Comparison of ENCODE assay signal across 8 cellular contexts in the genomic region with DNA sequence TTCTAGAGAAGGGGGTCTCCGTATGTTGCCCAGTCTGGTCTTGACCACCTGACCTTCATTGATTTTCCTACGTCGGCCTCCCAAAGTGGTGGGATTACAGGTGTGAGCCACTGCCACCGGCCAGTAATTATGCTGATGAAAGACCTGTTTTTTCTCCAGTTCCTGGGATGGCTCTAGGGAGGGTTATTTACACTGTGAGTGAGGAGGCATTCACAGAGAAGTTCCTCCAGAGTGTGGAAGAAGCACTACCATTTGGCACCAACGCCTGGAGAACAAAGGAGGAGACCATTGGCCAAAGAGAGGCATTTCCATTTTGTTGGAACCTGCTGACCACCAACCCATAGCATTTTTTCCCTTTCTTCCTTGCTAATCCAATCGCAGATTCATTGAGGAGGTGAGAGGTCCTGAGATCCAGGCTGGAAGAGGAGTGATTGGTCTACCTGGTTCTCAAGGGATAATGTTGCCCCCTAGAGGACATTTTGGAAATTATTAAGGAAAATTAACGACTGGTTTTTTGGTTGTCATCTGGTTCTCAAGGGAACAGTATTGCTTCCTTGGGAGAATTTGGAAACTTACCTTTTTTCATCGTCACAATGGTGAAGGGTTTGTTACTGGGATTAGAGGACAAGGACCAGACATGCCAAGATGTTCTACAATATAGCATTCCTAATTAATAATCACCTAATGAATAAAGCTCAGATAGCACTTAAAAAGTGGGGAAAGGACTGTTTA. TPM values are rescaled to one million over a fixed set of nuclear protein-coding genes. Genes with fewer than 3 reads are reported as not detected.
DNase-seq lines count a peak whose midpoint lies in the region; ATAC-seq, FAIRE-seq and TF ChIP-seq lines count a peak whose summit lies in the region.

No MANE protein-coding gene starts in this region.

- H3K9me3 Mint-ChIP-seq in activated CD4-positive, alpha-beta memory T cell treated with anti-CD3 and anti-CD28 coated beads, Interleukin-2, amount 10 ng/mL, durations not matched to agents 7 days and 5 days = no peaks in the 10 kb centered on the region

- CTCF ChIA-PET in activated CD4-positive, alpha-beta memory T cell treated with anti-CD3 and anti-CD28 coated beads, Interleukin-2, amount 10 ng/mL, durations not matched to agents 7 days and 5 days (lab: Charles Lee) = interaction anchor here (0.6 to 5.3 kb wide), 20 partner anchors 9 to 262 kb away, joined by 3 to 41 read pairs (median 5); a partner anchor contains a TSS

- no peak overlapping the region for H3K4me3 Mint-ChIP-seq in activated CD4-positive, alpha-beta memory T cell treated with anti-CD3 and anti-CD28 coated beads, Interleukin-2, amount 10 ng/mL, durations not matched to agents 7 days and 5 days

- H3K27me3 ChIP-seq in cardiac muscle cell = no peaks in the 10 kb centered on the region

- ATAC-seq in GM21367 (IDR thresholded peaks at IDR 0.05; ENCODE audit: unreplicated experiment) (no peak), HG03135 (IDR thresholded peaks at IDR 0.05; ENCODE audit: unreplicated experiment) (no peak)

- no peak overlapping the region for H3K27ac Mint-ChIP-seq in activated CD4-positive, alpha-beta memory T cell treated with anti-CD3 and anti-CD28 coated beads, Interleukin-2, amount 10 ng/mL, durations not matched to agents 7 days and 5 days

- POLR2A ChIA-PET in activated CD4-positive, alpha-beta memory T cell treated with anti-CD3 and anti-CD28 coated beads, Interleukin-2, amount 10 ng/mL, durations not matched to agents 7 days and 5 days (lab: Charles Lee) = interaction anchor here (0.6 to 1.6 kb wide), 9 partner anchors 8 to 708 kb away, joined by 3 to 11 read pairs (median 3); a partner anchor contains a TSS

- peak; percentile 60 for TF ChIP-seq CTCF in cardiac muscle cell (IDR thresholded peaks at IDR 0.05; ENCODE audit: low read depth, low read length)

- no peaks in the 10 kb centered on the region for H3K36me3 Mint-ChIP-seq in activated CD4-positive, alpha-beta memory T cell treated with anti-CD3 and anti-CD28 coated beads, Interleukin-2, amount 10 ng/mL, durations not matched to agents 7 days and 5 days (ENCODE audit: low read depth)

- FAIRE-seq in H54 (lab: Jason Lieb, UNC) = peak; percentile 43

- H3K27ac ChIP-seq in cardiac muscle cell = no peak overlapping the region

- H3K9me3 ChIP-seq in cardiac muscle cell (ENCODE audit: low read depth) = no peaks in the 10 kb centered on the region

- no peaks in the 10 kb centered on the region for H3K4me1 ChIP-seq in cardiac muscle cell (ENCODE audit: low read depth)

- no peak for TF ChIP-seq POLR2A in H54 (IDR thresholded peaks at IDR 0.05; ENCODE audit: low read depth, low read length)

- H3K4me3 ChIP-seq in cardiac muscle cell = no peak overlapping the region

- H3K27me3 Mint-ChIP-seq in activated CD4-positive, alpha-beta memory T cell treated with anti-CD3 and anti-CD28 coated beads, Interleukin-2, amount 10 ng/mL, durations not matched to agents 7 days and 5 days = peaks cover 2% of the 10 kb centered on the region

- peaks cover 7% of the 10 kb centered on the region for H3K4me1 Mint-ChIP-seq in activated CD4-positive, alpha-beta memory T cell treated with anti-CD3 and anti-CD28 coated beads, Interleukin-2, amount 10 ng/mL, durations not matched to agents 7 days and 5 days

- peak; percentile 88 for DNase-seq in CD1c-positive myeloid dendritic cell (ENCODE audit: extremely low spot score)
- DNase-seq in H54 (ENCODE audit: insufficient read length, low spot score) = no peak
- DNase-seq in NCI-H2196 (lab: John Stamatoyannopoulos, UW; ENCODE audit: unreplicated experiment) = peak; percentile 91
- DNase-seq in activated CD4-positive, alpha-beta memory T cell treated with anti-CD3 and anti-CD28 coated beads, Interleukin-2, amount 10 ng/mL, durations not matched to agents 7 days and 5 days = peak; percentile 22
- DNase-seq in cardiac muscle cell (ENCODE audit: low read depth in 1 of 2, low spot score in 1 of 2) = peak; percentile 82 to 84
- DNase-seq in putamen (ENCODE audit: low spot score) = peak; percentile 66

- no peaks in the 10 kb centered on the region for H3K36me3 ChIP-seq in cardiac muscle cell

RNA-seq across cellular contexts. Expression of a gene that starts 5.5 kb away (rescaled TPM):
- total RNA-seq in activated CD4-positive, alpha-beta memory T cell treated with anti-CD3 and anti-CD28 coated beads, Interleukin-2, amount 10 ng/mL, durations not matched to agents 7 days and 5 days = 100 to 1,000 TPM; 150 TPM
- total RNA-seq in cardiac muscle cell = 128 and 148 TPM in 2 replicates
- 171 and 213 TPM in 2 replicates for polyA plus RNA-seq in cardiac muscle cell

RNA-seq across cellular contexts. Expression of a gene that starts 11.5 kb away (rescaled TPM):
- total RNA-seq in activated CD4-positive, alpha-beta memory T cell treated with anti-CD3 and anti-CD28 coated beads, Interleukin-2, amount 10 ng/mL, durations not matched to agents 7 days and 5 days = 100 to 1,000 TPM in 1 of 2 experiments, 10 to 100 TPM in 1; 98.3 to 104 TPM
- 23.2 and 34.6 TPM in 2 replicates for total RNA-seq in cardiac muscle cell
- 4.2 and 5.0 TPM in 2 replicates for polyA plus RNA-seq in cardiac muscle cell
